30 cellular contexts compared by ENCODE assay signal in the genomic region with DNA sequence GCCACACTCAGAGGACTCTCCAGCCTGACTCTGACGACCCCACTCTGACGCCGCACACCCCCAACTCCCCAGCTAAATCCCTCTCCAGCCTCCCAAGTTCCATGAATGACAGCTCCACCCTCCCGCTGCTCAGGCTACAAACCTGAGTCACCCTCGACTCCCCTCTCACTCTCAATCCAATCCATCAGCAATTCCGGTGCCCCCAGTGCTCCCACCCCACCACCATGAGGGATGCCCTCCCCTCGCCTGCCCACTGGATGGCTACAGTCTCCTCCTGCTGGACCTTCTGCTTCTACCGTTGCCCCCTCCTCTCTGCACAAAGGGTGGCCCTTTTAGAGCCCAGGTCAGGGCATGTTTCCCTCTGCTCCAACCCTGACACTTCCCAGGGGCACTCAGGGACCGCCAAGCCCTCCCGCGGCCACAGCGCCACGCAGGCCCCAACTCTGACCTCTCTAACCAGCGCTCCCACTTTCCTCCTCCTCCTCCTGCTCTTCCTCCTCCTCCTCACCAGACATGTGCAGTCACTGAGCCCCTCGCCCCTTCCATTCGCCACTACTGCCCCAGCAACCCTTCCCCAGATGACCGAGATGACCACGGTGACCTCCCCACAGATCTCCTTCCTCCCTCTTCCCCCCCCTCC.
"Had no signal": no experiment of that assay in that cellular context is flagged by ENCODE, and none has a peak within 500 bp of the region (broad histone marks: within the 10 kb centered on the region; RNA-seq: fewer than 3 reads in every experiment).

No MANE protein-coding gene starts in this region.

- H3K9me3 Mint-ChIP-seq: immature natural killer cell; mesothelial cell of epicardium; natural killer cell treated with Interleukin-12 subunit alpha and Interleukin-12 subunit beta and Interleukin-15 and Interleukin-18, amount 100 ng/mL, for 72 hours; neural crest cell had no signal

- H3K36me3 Mint-ChIP-seq: immature natural killer cell; mesothelial cell of epicardium; naive thymus-derived CD4-positive, alpha-beta T cell; natural killer cell treated with Interleukin-12 subunit alpha and Interleukin-12 subunit beta and Interleukin-15 and Interleukin-18, amount 100 ng/mL, for 72 hours had no signal

- H3K4me3 ChIP-seq: heart left ventricle, left lung, lung, mucosa of descending colon, pancreas, prostate gland, skin epidermis, stomach, testis, thyroid gland, transverse colon, upper lobe of left lung had no signal

- H3K36me3 ChIP-seq: heart left ventricle, left lung, pancreas, prostate gland, stomach, thyroid gland, transverse colon, upper lobe of left lung had no signal

- H3K27ac ChIP-seq: heart left ventricle, left lung, pancreas, prostate gland, skin epidermis, stomach, testis, thyroid gland, transverse colon, upper lobe of left lung had no signal

- H3K4me1 ChIP-seq: heart left ventricle, left lung, pancreas, prostate gland, testis, thyroid gland, upper lobe of left lung had no signal

- H3K4me1 Mint-ChIP-seq: immature natural killer cell, mesothelial cell of epicardium had no signal

- H3K9me3 ChIP-seq: mucosa of descending colon, pancreas, prostate gland, testis, thyroid gland, transverse colon had no signal

- H3K27me3 ChIP-seq: testis, thyroid gland, upper lobe of left lung had no signal

- H3K4me3 Mint-ChIP-seq: immature natural killer cell; mesothelial cell of epicardium; naive thymus-derived CD4-positive, alpha-beta T cell; natural killer cell treated with Interleukin-12 subunit alpha and Interleukin-12 subunit beta and Interleukin-15 and Interleukin-18, amount 100 ng/mL, for 72 hours; neural crest cell; stimulated activated naive B cell treated with anti-CD40 and anti-IgM and Interleukin-4, amounts not matched to agents 10 μg/mL and 1 μg/mL and 100 μg/mL, for 72 hours had no signal

- ATAC-seq: heart left ventricle; left colon; left lung; mucosa of descending colon; naive thymus-derived CD4-positive, alpha-beta T cell; pancreas; right cardiac atrium; sciatic nerve; stimulated activated naive B cell treated with anti-CD40 and anti-IgM and Interleukin-4, amounts not matched to agents 10 μg/mL and 1 μg/mL and 100 μg/mL, for 72 hours; stimulated activated naive CD8-positive, alpha-beta T cell treated with anti-CD3 and anti-CD28 coated beads, Interleukin-15, Interleukin-2, amounts not matched to agents 100 U/mL and 50 U/mL, for 24 hours had no signal

- H3K27ac Mint-ChIP-seq: immature natural killer cell; mesothelial cell of epicardium; natural killer cell treated with Interleukin-12 subunit alpha and Interleukin-12 subunit beta and Interleukin-15 and Interleukin-18, amount 100 ng/mL, for 72 hours; stimulated activated naive B cell treated with anti-CD40 and anti-IgM and Interleukin-4, amounts not matched to agents 10 μg/mL and 1 μg/mL and 100 μg/mL, for 72 hours had no signal

- DNase-seq: heart left ventricle; hypothalamus; immature natural killer cell; kidney; left colon; left lung; mesendoderm; mucosa of descending colon; naive thymus-derived CD4-positive, alpha-beta T cell; pancreas; retina; right cardiac atrium; stimulated activated CD4-positive, alpha-beta T cell treated with anti-CD3 and anti-CD28 coated beads, Interleukin-12 subunit alpha, Interleukin-12 subunit beta, amount 100 ng/mL, for 4 hours; stimulated activated CD4-positive, alpha-beta T cell treated with anti-CD3 and anti-CD28 coated beads, Interleukin-15, amount 100 ng/mL, for 24 hours; stimulated activated CD4-positive, alpha-beta T cell treated with anti-CD3 and anti-CD28 coated beads, Interleukin-2, amount 100 ng/mL, for 24 hours; stimulated activated CD4-positive, alpha-beta T cell treated with anti-CD3 and anti-CD28 coated beads, Interleukin-4, amount 100 ng/mL, for 1 hour; stimulated activated naive B cell treated with anti-CD40 and anti-IgM and Interleukin-4, amounts not matched to agents 10 μg/mL and 1 μg/mL and 100 μg/mL, for 72 hours; stimulated activated naive CD8-positive, alpha-beta T cell treated with anti-CD3 and anti-CD28 coated beads, Interleukin-15, Interleukin-2, amounts not matched to agents 100 U/mL and 50 U/mL, for 24 hours; stomach; testis; thyroid gland; transverse colon; upper lobe of left lung had no signal
